ENCODE assay signal across 8 cellular contexts in the genomic region with DNA sequence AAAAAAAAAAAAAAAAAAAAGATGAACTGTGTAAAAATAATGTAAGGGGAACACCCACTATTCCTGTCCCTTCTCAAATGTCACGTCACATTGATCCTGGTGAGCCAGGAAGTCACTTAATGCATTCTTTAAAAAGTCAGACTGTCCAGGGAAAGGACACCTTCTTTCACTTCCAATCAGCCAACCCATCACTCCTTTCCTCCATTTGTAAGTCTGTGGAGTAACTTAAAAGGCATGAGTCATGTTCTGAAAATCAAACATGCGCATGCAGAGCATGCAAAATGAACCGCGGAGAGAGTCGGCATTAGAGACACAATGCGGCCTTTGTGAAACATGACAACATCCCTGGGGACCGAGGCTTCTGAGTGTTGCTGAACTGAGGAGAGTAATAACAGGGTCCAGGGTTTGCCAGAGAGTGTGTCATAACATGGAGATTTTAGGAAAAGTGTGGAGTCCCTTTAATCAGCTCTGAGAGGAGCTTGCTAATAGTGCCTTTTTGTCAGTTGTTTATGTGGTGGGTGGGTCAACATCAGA.
A peak's percentile ranks its signal among the peaks of the same experiment; 100 is the strongest.
DNase-seq lines count a peak whose midpoint lies in the region; ATAC-seq, FAIRE-seq and TF ChIP-seq lines count a peak whose summit lies in the region.

No MANE protein-coding gene starts in this region.

- H3K27me3 ChIP-seq in mammary epithelial cell (ENCODE audit: insufficient read depth, low read length) (no peaks in the 10 kb centered on the region), HepG2 (ENCODE audit: control insufficient read depth in 1 of 2, insufficient read depth in 2 of 2, low read length in 2 of 2) (no peaks in the 10 kb centered on the region; a peak in 1 of 5 replicates)

- H4K20me1 ChIP-seq in mammary epithelial cell (ENCODE audit: insufficient read depth, low read length) (no peaks in the 10 kb centered on the region), HepG2 (ENCODE audit: insufficient read depth, low read length) (no peaks in the 10 kb centered on the region)

- in situ Hi-C loops in mammary epithelial cell (cut with MboI; ENCODE audit: low sequenced_read_pairs in 2 of 2) (no loop called here), HepG2 (cut with HindIII; ENCODE audit: extremely low pct_ligation_motif_present, low pct_unique_long_range_greater_than_20kb) (no loop called here)

- ATAC-seq in GM21367 (IDR thresholded peaks at IDR 0.05; ENCODE audit: unreplicated experiment) (peak; percentile 90), HepG2 (peak; percentile 100)
- no peak for ATAC-seq in activated CD4-positive, CD25-positive, alpha-beta regulatory T cell treated with anti-CD3 and anti-CD28 coated beads, Interleukin-2, amount 50 U/mL, for 24 hours

- CTCF ChIA-PET in mammary epithelial cell (lab: Charles Lee; ENCODE audit: low non-redundant PET), result interaction anchor here (0.5 kb wide), 1 partner anchor 26 kb away, joined by 3 read pairs; no protein-coding TSS in a partner anchor
- CTCF ChIA-PET in HepG2 (lab: Yijun Ruan, JAX; ENCODE audit: low intra/inter-chr PET ratio, low total read pairs), result no interaction called here

- POLR2A ChIA-PET in HepG2 (lab: Yijun Ruan, JAX), result interaction anchor here (0.6 kb wide), 1 partner anchor 691 kb away, joined by 3 read pairs; no protein-coding TSS in a partner anchor

- no peak for TF ChIP-seq POLR2A in HepG2 (IDR thresholded peaks at IDR 0.05; ENCODE audit: insufficient read depth in 1 of 2, low read depth in 2 of 2, low read length in 2 of 2)

- TF ChIP-seq EP300 in HepG2 (IDR thresholded peaks at IDR 0.05; ENCODE audit: low read depth in 2 of 2, low read length in 2 of 2) (peak; percentile 25 to 78; a peak in 2 of 4 replicates), HepG2 (CRISPR knock-in tag; IDR thresholded peaks at IDR 0.05; ENCODE audit: borderline replicate concordance) (0 out of 2 replicates have a peak, but pooled peaks have one; percentile 52)

- H3K36me3 ChIP-seq in mammary epithelial cell (ENCODE audit: insufficient read depth, low read length), result no peaks in the 10 kb centered on the region
- H3K36me3 ChIP-seq in HepG2 (replicated peaks in 1 of 2; ENCODE audit: control insufficient read depth in 1 of 2, insufficient read depth in 2 of 2, low read length in 2 of 2), result no peaks in the 10 kb centered on the region

- DNase-seq in AG08395 (ENCODE audit: low spot score) (peak; percentile 2), HT-29 (ENCODE audit: low spot score) (peak; percentile 11), mammary epithelial cell (peak; percentile 94), HepG2 (ENCODE audit: low spot score) (peak; percentile 97), SW 1271 (lab: John Stamatoyannopoulos, UW) (no peak), OCI-M1 (lab: John Stamatoyannopoulos, UW) (no peak)

- 0% methylated on average over 7 of the region's 7 CpGs for WGBS in mammary epithelial cell (ENCODE audit: low coverage, missing lambda C conversion rate)
- WGBS in HepG2 (ENCODE audit: low lambda C conversion rate), result 3% methylated on average over 7 of the region's 7 CpGs

- H3K27ac ChIP-seq in mammary epithelial cell (ENCODE audit: insufficient read depth, low read depth, low read length) (peak overlapping the region; percentile 41), HepG2 (ENCODE audit: extremely low read length, insufficient read depth, low read length) (no peak overlapping the region)

- dilution Hi-C loops in mammary epithelial cell (cut with HindIII; ENCODE audit: low sequenced_read_pairs), result no loop called here

- H3K4me2 ChIP-seq in mammary epithelial cell (ENCODE audit: insufficient read depth, low read depth, low read length) (peak overlapping the region; percentile 60), HepG2 (ENCODE audit: low read depth, low read length) (peak overlapping the region; percentile 45)

- H3K4me3 ChIP-seq in mammary epithelial cell (replicated peaks in 1 of 3; ENCODE audit: insufficient read depth in 1 of 3, low read depth in 2 of 3, low read length in 3 of 3) (no peak overlapping the region), HepG2 (replicated peaks in 1 of 3; ENCODE audit: insufficient read depth in 1 of 3, low read depth in 2 of 3, low read length in 3 of 3) (peak overlapping the region in 1 of 3 experiments; percentile 19; a peak in 1 of 6 replicates)

- H3K4me1 ChIP-seq in mammary epithelial cell (ENCODE audit: insufficient read depth, low read length) (peaks cover 12% of the 10 kb centered on the region), HepG2 (ENCODE audit: insufficient read depth, low read length) (peaks cover 28% of the 10 kb centered on the region)

- TF ChIP-seq CTCF in mammary epithelial cell (conservative IDR thresholded peaks at IDR 0.05 in 1 of 2, IDR thresholded peaks at IDR 0.05 in 1 of 2; ENCODE audit: extremely low read depth in 1 of 2, insufficient read depth in 1 of 2, low read depth in 1 of 2, low read length in 2 of 2), result no peak
- no peak for TF ChIP-seq CTCF in HepG2 (CRISPR knock-in tag; IDR thresholded peaks at IDR 0.05)

- no peaks in the 10 kb centered on the region for H3K79me2 ChIP-seq in mammary epithelial cell (ENCODE audit: insufficient read depth, low read length)
- H3K79me2 ChIP-seq in HepG2 (ENCODE audit: insufficient read depth, low read length), result no peaks in the 10 kb centered on the region

- peak; percentile 93 for FAIRE-seq in HepG2 (lab: Jason Lieb, UNC)

- BruUV-seq in mammary epithelial cell (replicated peaks; lab: Mats Ljungman, UMichigan), result no TSS peak
- BruUV-seq in HepG2 (replicated peaks; lab: Mats Ljungman, UMichigan), result no TSS peak

- H2AFZ ChIP-seq in mammary epithelial cell (ENCODE audit: low read depth, low read length) (peak overlapping the region; percentile 42), HepG2 (ENCODE audit: low read length) (no peak overlapping the region)

- no peak for TF ChIP-seq RAD21 in HepG2 (CRISPR knock-in tag; IDR thresholded peaks at IDR 0.05)

- intact Hi-C loops in mammary epithelial cell (cut with micrococcal nuclease), result no loop called here
- intact Hi-C loops in HepG2 (cut with micrococcal nuclease; ENCODE audit: unreplicated experiment), result loop anchor here (10.0 kb wide), 3 partner anchors 113 to 293 kb away; no protein-coding TSS in a partner anchor

- H3K9ac ChIP-seq in mammary epithelial cell (ENCODE audit: insufficient read depth, low read length) (no peak overlapping the region), HepG2 (ENCODE audit: insufficient read depth, low read depth, low read length) (peak overlapping the region; percentile 9; the same call in 1 of the 2 replicates)

- H3K9me3 ChIP-seq in mammary epithelial cell (replicated peaks; ENCODE audit: insufficient read depth, low read length) (no peaks in the 10 kb centered on the region), HepG2 (ENCODE audit: low read length) (no peaks in the 10 kb centered on the region)

TF ChIP-seq in HepG2, 621 proteins besides CTCF, POLR2A, EP300 and RAD21 (continues in another document):
- TF ChIP-seq, protein P1, sequence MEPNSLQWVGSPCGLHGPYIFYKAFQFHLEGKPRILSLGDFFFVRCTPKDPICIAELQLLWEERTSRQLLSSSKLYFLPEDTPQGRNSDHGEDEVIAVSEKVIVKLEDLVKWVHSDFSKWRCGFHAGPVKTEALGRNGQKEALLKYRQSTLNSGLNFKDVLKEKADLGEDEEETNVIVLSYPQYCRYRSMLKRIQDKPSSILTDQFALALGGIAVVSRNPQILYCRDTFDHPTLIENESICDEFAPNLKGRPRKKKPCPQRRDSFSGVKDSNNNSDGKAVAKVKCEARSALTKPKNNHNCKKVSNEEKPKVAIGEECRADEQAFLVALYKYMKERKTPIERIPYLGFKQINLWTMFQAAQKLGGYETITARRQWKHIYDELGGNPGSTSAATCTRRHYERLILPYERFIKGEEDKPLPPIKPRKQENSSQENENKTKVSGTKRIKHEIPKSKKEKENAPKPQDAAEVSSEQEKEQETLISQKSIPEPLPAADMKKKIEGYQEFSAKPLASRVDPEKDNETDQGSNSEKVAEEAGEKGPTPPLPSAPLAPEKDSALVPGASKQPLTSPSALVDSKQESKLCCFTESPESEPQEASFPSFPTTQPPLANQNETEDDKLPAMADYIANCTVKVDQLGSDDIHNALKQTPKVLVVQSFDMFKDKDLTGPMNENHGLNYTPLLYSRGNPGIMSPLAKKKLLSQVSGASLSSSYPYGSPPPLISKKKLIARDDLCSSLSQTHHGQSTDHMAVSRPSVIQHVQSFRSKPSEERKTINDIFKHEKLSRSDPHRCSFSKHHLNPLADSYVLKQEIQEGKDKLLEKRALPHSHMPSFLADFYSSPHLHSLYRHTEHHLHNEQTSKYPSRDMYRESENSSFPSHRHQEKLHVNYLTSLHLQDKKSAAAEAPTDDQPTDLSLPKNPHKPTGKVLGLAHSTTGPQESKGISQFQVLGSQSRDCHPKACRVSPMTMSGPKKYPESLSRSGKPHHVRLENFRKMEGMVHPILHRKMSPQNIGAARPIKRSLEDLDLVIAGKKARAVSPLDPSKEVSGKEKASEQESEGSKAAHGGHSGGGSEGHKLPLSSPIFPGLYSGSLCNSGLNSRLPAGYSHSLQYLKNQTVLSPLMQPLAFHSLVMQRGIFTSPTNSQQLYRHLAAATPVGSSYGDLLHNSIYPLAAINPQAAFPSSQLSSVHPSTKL (CRISPR knock-in tag; IDR thresholded peaks at IDR 0.05), result peak; percentile 92
- TF ChIP-seq RFXANK (CRISPR knock-in tag; IDR thresholded peaks at IDR 0.05) (no peak), ZNF614 (CRISPR knock-in tag; IDR thresholded peaks at IDR 0.05; ENCODE audit: borderline replicate concordance) (0 out of 2 replicates have a peak, but pooled peaks have one; percentile 45), U2AF1 (optimal IDR thresholded peaks at IDR 0.05; ENCODE audit: low read depth, low read length) (no peak), NR1H2 (CRISPR knock-in tag; IDR thresholded peaks at IDR 0.05; ENCODE audit: borderline replicate concordance, low read depth) (no peak), RXRB (CRISPR knock-in tag; IDR thresholded peaks at IDR 0.05; ENCODE audit: borderline replicate concordance) (peak; percentile 19; the same call in 1 of the 2 replicates), GATAD2A (CRISPR knock-in tag; IDR thresholded peaks at IDR 0.05) (peak; percentile 85), ZNF253 (CRISPR knock-in tag; IDR thresholded peaks at IDR 0.05; ENCODE audit: borderline replicate concordance) (no peak), JUNB (CRISPR knock-in tag; IDR thresholded peaks at IDR 0.05; ENCODE audit: borderline replicate concordance) (peak; percentile 83; the same call in 1 of the 2 replicates), MXI1 (IDR thresholded peaks at IDR 0.05; ENCODE audit: borderline replicate concordance, low read depth, low read length) (peak; percentile 42; the same call in 1 of the 3 replicates), ZBTB20 (CRISPR knock-in tag; IDR thresholded peaks at IDR 0.05; ENCODE audit: borderline replicate concordance, low read depth) (peak; percentile 42; the same call in 1 of the 2 replicates)
- TF ChIP-seq, protein P2, sequence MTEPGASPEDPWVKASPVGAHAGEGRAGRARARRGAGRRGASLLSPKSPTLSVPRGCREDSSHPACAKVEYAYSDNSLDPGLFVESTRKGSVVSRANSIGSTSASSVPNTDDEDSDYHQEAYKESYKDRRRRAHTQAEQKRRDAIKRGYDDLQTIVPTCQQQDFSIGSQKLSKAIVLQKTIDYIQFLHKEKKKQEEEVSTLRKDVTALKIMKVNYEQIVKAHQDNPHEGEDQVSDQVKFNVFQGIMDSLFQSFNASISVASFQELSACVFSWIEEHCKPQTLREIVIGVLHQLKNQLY (CRISPR knock-in tag; IDR thresholded peaks at IDR 0.05), result peak; percentile 58

Comparison
In these comparisons a context has a peak if more than half of its experiments do, and no peak if none do; other contexts are left out.
1. DNase-seq: peak in AG08395 (single experiment), HT-29 (single experiment), mammary epithelial cell (single experiment) and HepG2 (single experiment); none in SW 1271 (0 of 2) and OCI-M1 (single experiment).
2. ATAC-seq: peak in GM21367 (single experiment) and HepG2 (single experiment); none in activated CD4-positive, CD25-positive, alpha-beta regulatory T cell treated with anti-CD3 and anti-CD28 coated beads, Interleukin-2, amount 50 U/mL, for 24 hours (0 of 2).